Comparison of ENCODE assay signal across 9 cellular contexts in genomic region chr2:173090973-173091660, GRCh38. TPM values are rescaled to one million over a fixed set of nuclear protein-coding genes. Genes with fewer than 3 reads are reported as not detected.
DNase-seq lines count a peak whose midpoint lies in the region; ATAC-seq and TF ChIP-seq lines count a peak whose summit lies in the region.
"Had no signal": no experiment of that assay in that cellular context is flagged by ENCODE, and none has a peak within 500 bp of the region (broad histone marks: within the 10 kb centered on the region; RNA-seq: fewer than 3 reads in every experiment).

No MANE protein-coding gene starts in this region.

- peaks cover 11% of the 10 kb centered on the region for H3K4me1 Mint-ChIP-seq in type B pancreatic cell (ENCODE audit: unreplicated experiment)

- H4K8ac ChIP-seq in IMR-90 (ENCODE audit: low read depth in 2 of 2, low read length in 2 of 2): peak overlapping the region in 1 of 2 experiments; percentile 27; a peak in 1 of 4 replicates

- peaks cover 15% of the 10 kb centered on the region for H3K36me3 Mint-ChIP-seq in type B pancreatic cell

- peak overlapping the region; percentile 14; the same call in 1 of the 2 replicates for H2AK5ac ChIP-seq in IMR-90 (ENCODE audit: low read depth, low read length)

- peak overlapping the region; percentile 18 for H2BK5ac ChIP-seq in IMR-90 (ENCODE audit: low read depth, low read length, poor library complexity, severe bottlenecking)

- H3K27ac ChIP-seq in IMR-90 (ENCODE audit: insufficient read depth, low read length) (peak overlapping the region; percentile 69; the same call in 1 of the 2 replicates), colonic mucosa (peak overlapping the region; percentile 25), liver (ENCODE audit: low read depth in 1 of 2, low read length in 2 of 2) (peak overlapping the region; percentile 19 to 59)

- CTCF ChIA-PET in IMR-90 (lab: Yijun Ruan, JAX): interaction anchor here (0.6 to 2.1 kb wide), 10 partner anchors 10 to 119 kb away, joined by 3 to 9 read pairs (median 3); no protein-coding TSS in a partner anchor

- TF ChIP-seq POLR2A in IMR-90 (IDR thresholded peaks at IDR 0.05; ENCODE audit: low read depth, low read length): no peak

- peak overlapping the region; percentile 25; the same call in 1 of the 2 replicates for H4K5ac ChIP-seq in IMR-90 (ENCODE audit: low read depth, low read length)

- no peaks in the 10 kb centered on the region for H3K27me3 Mint-ChIP-seq in type B pancreatic cell

- no peak overlapping the region for H3K27ac Mint-ChIP-seq in type B pancreatic cell

- H3K4me1 ChIP-seq in IMR-90 (ENCODE audit: control insufficient read depth, insufficient read depth, low read length) (peaks cover 25% of the 10 kb centered on the region), colonic mucosa (no peaks in the 10 kb centered on the region), liver (ENCODE audit: control insufficient read depth in 4 of 4, insufficient read depth in 4 of 4, low read length in 3 of 4) (peaks cover 11 to 36% (median 35%) of the 10 kb centered on the region in 4 donors)

- TF ChIP-seq CTCF in IMR-90 (conservative IDR thresholded peaks at IDR 0.05; ENCODE audit: low read depth, low read length) (peak; percentile 34), colonic mucosa (IDR thresholded peaks at IDR 0.05) (no peak), liver (IDR thresholded peaks at IDR 0.05; ENCODE audit: low read depth, low read length, missing input control) (peak; percentile 18), type B pancreatic cell (conservative IDR thresholded peaks at IDR 0.05) (peak; percentile 44)

- peak overlapping the region; percentile 58 for H2BK120ac ChIP-seq in IMR-90 (ENCODE audit: low read depth, low read length)

- no peak for ATAC-seq in IMR-90 (ENCODE audit: low read depth)

- H2AFZ ChIP-seq in IMR-90 (replicated peaks; ENCODE audit: low read length, poor library complexity): no peak overlapping the region

- peaks cover 8% of the 10 kb centered on the region for H3K36me3 ChIP-seq in IMR-90 (ENCODE audit: control insufficient read depth, insufficient read depth, low read length)
- no peaks in the 10 kb centered on the region for H3K36me3 ChIP-seq in colonic mucosa
- H3K36me3 ChIP-seq in liver (ENCODE audit: control insufficient read depth in 4 of 4, insufficient read depth in 3 of 4, low read depth in 1 of 4, low read length in 3 of 4): no peaks in the 10 kb centered on the region

- WGBS in IMR-90 (ENCODE audit: extremely low coverage in 2 of 2, insufficient read length in 1 of 2), 2 experiments: 83% methylated on average over 5 of the region's 10 CpGs; no CpG with 5 or more reads in 1 of the 2 experiments
- 61% methylated on average over 10 of the region's 10 CpGs for WGBS in liver

- H3K56ac ChIP-seq in IMR-90 (ENCODE audit: extremely low read depth, insufficient read depth, low read length): no peak overlapping the region

- dilution Hi-C loops in IMR-90 (cut with HindIII; ENCODE audit: low sequenced_read_pairs, unreplicated experiment): no loop called here

- H4K91ac ChIP-seq in IMR-90 (ENCODE audit: insufficient read depth, low read depth, low read length): peak overlapping the region; percentile 31; the same call in 1 of the 2 replicates

- H3K4me3 ChIP-seq in IMR-90 (ENCODE audit: insufficient read depth, low read depth, low read length) (no peak overlapping the region), colonic mucosa (no peak overlapping the region), liver (ENCODE audit: low read depth in 1 of 3, low read length in 3 of 3) (no peak overlapping the region)

- H3K14ac ChIP-seq in IMR-90 (replicated peaks; ENCODE audit: low read depth, low read length): peak overlapping the region; percentile 65; the same call in 1 of the 2 replicates

- H3K9me1 ChIP-seq in IMR-90 (ENCODE audit: insufficient read depth, low read length): no peaks in the 10 kb centered on the region; the same call in 1 of the 2 replicates

- intact Hi-C loops in IMR-90 (cut with micrococcal nuclease) (no loop called here), colonic mucosa (cut with DNase I) (loop anchor here (5.0 kb wide), 1 partner anchor 64 kb away; no protein-coding TSS in a partner anchor)

- no peak for DNase-seq in IMR-90
- no peak for DNase-seq in colonic mucosa
- no peak for DNase-seq in type B pancreatic cell (ENCODE audit: extremely low spot score, unreplicated experiment)
- DNase-seq in NCI-H446 treated with DMSO at 0.1 percent for 48 hours (lab: John Stamatoyannopoulos, UW): no peak
- no peak for DNase-seq in stimulated activated CD4-positive, alpha-beta T cell treated with anti-CD3 and anti-CD28 coated beads, Interleukin-4, amount 100 ng/mL, for 1 hour
- DNase-seq in GM19240 (ENCODE audit: insufficient read length, low spot score): no peak
- DNase-seq: NCI-H2029 treated with DMSO at 0.1 percent for 48 hours; stimulated activated CD4-positive, alpha-beta T cell treated with anti-CD3 and anti-CD28 coated beads, Interleukin-4, amount 100 ng/mL, for 24 hours had no signal

- H3K4me3 Mint-ChIP-seq in type B pancreatic cell: no peak overlapping the region

- H2BK15ac ChIP-seq in IMR-90 (ENCODE audit: low read depth, low read length): no peak overlapping the region; the same call in 2 of the 3 replicates

- peak overlapping the region; percentile 30; the same call in 1 of the 2 replicates for H2BK20ac ChIP-seq in IMR-90 (ENCODE audit: low read depth, low read length)

- H2AK9ac ChIP-seq in IMR-90 (replicated peaks; ENCODE audit: low read depth, low read length, poor library complexity): no peak overlapping the region

- POLR2A ChIA-PET in IMR-90 (lab: Charles Lee; ENCODE audit: unreplicated experiment): interaction anchor here (0.6 to 0.7 kb wide), 2 partner anchors 33 to 62 kb away, joined by 3 to 4 read pairs; no protein-coding TSS in a partner anchor

- TF ChIP-seq RAD21 in IMR-90 (IDR thresholded peaks at IDR 0.05; ENCODE audit: low read length) (no peak), liver (IDR thresholded peaks at IDR 0.05) (peak in 1 of 2 donors; percentile 41)

- TSS peak; percentile 26 for BruUV-seq in IMR-90 (replicated peaks; lab: Mats Ljungman, UMichigan)

- H3K9me3 Mint-ChIP-seq in type B pancreatic cell: no peaks in the 10 kb centered on the region

- no peaks in the 10 kb centered on the region for H3K27me3 ChIP-seq in IMR-90 (ENCODE audit: control insufficient read depth, insufficient read depth, low read length)
- no peaks in the 10 kb centered on the region for H3K27me3 ChIP-seq in colonic mucosa
- H3K27me3 ChIP-seq in liver (ENCODE audit: control insufficient read depth in 4 of 4, insufficient read depth in 4 of 4, low read length in 3 of 4): no peaks in the 10 kb centered on the region

- no peak overlapping the region for H3K4me2 ChIP-seq in IMR-90 (ENCODE audit: low read depth, low read length)

- H3K79me1 ChIP-seq in IMR-90 (ENCODE audit: low read depth in 1 of 2, low read length in 2 of 2): peaks cover 17 to 54% of the 10 kb centered on the region in 2 experiments

- in situ Hi-C loops in IMR-90 (cut with MboI; ENCODE audit: low sequenced_read_pairs): no loop called here

- H3K9me3 ChIP-seq in IMR-90 (ENCODE audit: control insufficient read depth, insufficient read depth, low read length) (no peaks in the 10 kb centered on the region), colonic mucosa (no peaks in the 10 kb centered on the region), liver (ENCODE audit: control insufficient read depth in 4 of 4, low read length in 3 of 4) (no peaks in the 10 kb centered on the region)

- H4K20me1 ChIP-seq in IMR-90 (ENCODE audit: insufficient read depth, low read length): no peaks in the 10 kb centered on the region

- peak overlapping the region; percentile 77 for H3K18ac ChIP-seq in IMR-90 (ENCODE audit: low read depth, low read length)

- H3K9ac ChIP-seq in IMR-90 (ENCODE audit: low read depth, low read length): no peak overlapping the region
- no peak overlapping the region for H3K9ac ChIP-seq in colonic mucosa (ENCODE audit: low read depth in 2 of 2, low read length in 2 of 2)
- H3K9ac ChIP-seq in liver (ENCODE audit: low read depth in 1 of 2, low read length in 2 of 2): no peak overlapping the region

- peak overlapping the region; percentile 71 for H3K23ac ChIP-seq in IMR-90 (ENCODE audit: low read depth, low read length)

- peak overlapping the region; percentile 52 for H3K4ac ChIP-seq in IMR-90 (ENCODE audit: low read depth, low read length)

TF ChIP-seq in IMR-90, 13 proteins besides CTCF, POLR2A, EP300 and RAD21 (continues in another document):
- no peak for TF ChIP-seq RCOR1 (IDR thresholded peaks at IDR 0.05; ENCODE audit: insufficient replicate concordance, low read length)
- TF ChIP-seq MAZ (IDR thresholded peaks at IDR 0.05; ENCODE audit: borderline replicate concordance, low read depth, low read length): no peak
- no peak for TF ChIP-seq SMC3 (IDR thresholded peaks at IDR 0.05; ENCODE audit: low read depth, low read length)
- TF ChIP-seq FOS (IDR thresholded peaks at IDR 0.05; ENCODE audit: low read depth, low read length): no peak
- no peak for TF ChIP-seq CHD1 (IDR thresholded peaks at IDR 0.05; ENCODE audit: low read depth, low read length)
- no peak for TF ChIP-seq MXI1 (IDR thresholded peaks at IDR 0.05; ENCODE audit: borderline replicate concordance, low read depth, low read length)
- TF ChIP-seq BHLHE40 (IDR thresholded peaks at IDR 0.05; ENCODE audit: low read depth, low read length): no peak
- no peak for TF ChIP-seq CEBPB (IDR thresholded peaks at IDR 0.05; ENCODE audit: low read depth, low read length)

TF ChIP-seq in liver, 16 proteins besides CTCF, POLR2A, EP300 and RAD21:
- TF ChIP-seq NR2F2 (IDR thresholded peaks at IDR 0.05): no peak
- peak; percentile 33 for TF ChIP-seq SP1 (IDR thresholded peaks at IDR 0.05)
- peak; percentile 37 to 49 for TF ChIP-seq RXRA (IDR thresholded peaks at IDR 0.05)

RNA-seq across cellular contexts. Expression of gene MAP3K20, which starts 15.5 kb away (rescaled TPM):
- 84.4 and 93.0 TPM in 2 replicates for total RNA-seq in IMR-90 (2012; rRNA removed)
- polyA plus RNA-seq in IMR-90 (2012; rRNA removed): 22.9 and 27.5 TPM in 2 replicates
- polyA plus RNA-seq in IMR-90 (2012; cell fraction: cytosol; rRNA removed): 6.0 and 6.1 TPM in 2 replicates
- 2.9 and 14.5 TPM in 2 replicates for polyA plus RNA-seq in IMR-90 (2012; cell fraction: nucleus; rRNA removed; ENCODE audit: low replicate concordance)
- 10 to 100 TPM; 22.6 to 38.9 TPM for total RNA-seq in colonic mucosa
- 10 to 100 TPM; 16.8 to 22.6 TPM for total RNA-seq in liver
- polyA plus RNA-seq in liver: 10 to 100 TPM in 1 of 2 donors, 1 to 10 TPM in 1; 9.1 to 13.1 TPM
- 12.1 and 23.5 TPM in 2 replicates for total RNA-seq in type B pancreatic cell (ENCODE audit: low replicate concordance)
